Comparison of ENCODE assay signal across 1 cellular context in genomic region chr6:35452186-35453090, GRCh38.
A peak's percentile ranks its signal among the peaks of the same experiment; 100 is the strongest.
TF ChIP-seq lines count a peak whose summit lies in the region.

Gene FANCE, plus strand, starts transcription at chr6:35452338. Its CDS starts 208 bp downstream, at chr6:35452546.

TF ChIP-seq in HEK293, 187 proteins besides CTCF, POLR2A, EP300 and RAD21 (continued from another document):
- TF ChIP-seq PATZ1 (tag by site-specific recombination; IDR thresholded peaks at IDR 0.05) (peak; percentile 66), KLF9 (tag by site-specific recombination; IDR thresholded peaks at IDR 0.05; ENCODE audit: low read depth) (peak; percentile 99), MYNN (tag by site-specific recombination; IDR thresholded peaks at IDR 0.05; ENCODE audit: borderline replicate concordance) (no peak), AEBP2 (tag by site-specific recombination; IDR thresholded peaks at IDR 0.05; ENCODE audit: borderline replicate concordance) (no peak), ZFP37 (tag by site-specific recombination; IDR thresholded peaks at IDR 0.05) (no peak), ZNF302 (tag by site-specific recombination; IDR thresholded peaks at IDR 0.05; ENCODE audit: low read depth) (no peak), ZNF350 (tag by site-specific recombination; IDR thresholded peaks at IDR 0.05) (no peak), SALL2 (tag by site-specific recombination; IDR thresholded peaks at IDR 0.05; ENCODE audit: borderline replicate concordance) (no peak), ZFHX2 (tag by site-specific recombination; conservative IDR thresholded peaks at IDR 0.05) (peak; percentile 89), ZFP69B (tag by site-specific recombination; IDR thresholded peaks at IDR 0.05) (peak; percentile 64), ZNF596 (tag by site-specific recombination; IDR thresholded peaks at IDR 0.05) (0 out of 2 replicates have a peak, but pooled peaks have one; percentile 10), ZNF501 (tag by site-specific recombination; IDR thresholded peaks at IDR 0.05) (peak; percentile 68; the same call in 1 of the 2 replicates), ZNF530 (tag by site-specific recombination; IDR thresholded peaks at IDR 0.05; ENCODE audit: low read depth) (no peak), ZSCAN23 (tag by site-specific recombination; IDR thresholded peaks at IDR 0.05) (no peak), ZNF138 (tag by site-specific recombination; IDR thresholded peaks at IDR 0.05; ENCODE audit: borderline replicate concordance) (no peak), ZNF335 (tag by site-specific recombination; conservative IDR thresholded peaks at IDR 0.05) (peak; percentile 91), ZNF175 (tag by site-specific recombination; IDR thresholded peaks at IDR 0.05) (no peak), ZNF645 (tag by site-specific recombination; IDR thresholded peaks at IDR 0.05) (no peak), ZBTB11 (tag by site-specific recombination; conservative IDR thresholded peaks at IDR 0.05; ENCODE audit: low read depth) (no peak), ZNF366 (tag by site-specific recombination; conservative IDR thresholded peaks at IDR 0.05) (peak; percentile 91), ZNF341 (tag by site-specific recombination; IDR thresholded peaks at IDR 0.05; ENCODE audit: low read depth) (peak; percentile 87), ZNF704 (tag by site-specific recombination; IDR thresholded peaks at IDR 0.05) (no peak), ZNF514 (tag by site-specific recombination; IDR thresholded peaks at IDR 0.05) (no peak), ZNF221 (tag by site-specific recombination; IDR thresholded peaks at IDR 0.05; ENCODE audit: borderline replicate concordance) (no peak), ZNF561 (tag by site-specific recombination; IDR thresholded peaks at IDR 0.05; ENCODE audit: borderline replicate concordance) (peak; percentile 93), ZNF174 (tag by site-specific recombination; IDR thresholded peaks at IDR 0.05) (no peak), ZNF692 (tag by site-specific recombination; IDR thresholded peaks at IDR 0.05) (peak; percentile 61; the same call in 1 of the 2 replicates), ZNF555 (tag by site-specific recombination; conservative IDR thresholded peaks at IDR 0.05) (no peak), ELK4 (IDR thresholded peaks at IDR 0.05; ENCODE audit: borderline replicate concordance, low read depth, low read length) (no peak), ZNF747 (tag by site-specific recombination; IDR thresholded peaks at IDR 0.05) (no peak), ZSCAN16 (tag by site-specific recombination; IDR thresholded peaks at IDR 0.05) (no peak), YY1 (tag by site-specific recombination; IDR thresholded peaks at IDR 0.05) (0 out of 2 replicates have a peak, but pooled peaks have one; percentile 33), ZEB2 (tag by site-specific recombination; IDR thresholded peaks at IDR 0.05) (peak; percentile 69), SP7 (tag by site-specific recombination; IDR thresholded peaks at IDR 0.05) (peak; percentile 81), ZNF211 (tag by site-specific recombination; IDR thresholded peaks at IDR 0.05; ENCODE audit: low read depth) (no peak), ZNF169 (tag by site-specific recombination; IDR thresholded peaks at IDR 0.05) (no peak), ZNF76 (tag by site-specific recombination; IDR thresholded peaks at IDR 0.05; ENCODE audit: borderline replicate concordance, low read depth) (peak; percentile 56; the same call in 1 of the 2 replicates), ZBTB1 (tag by site-specific recombination; IDR thresholded peaks at IDR 0.05) (no peak), SCRT1 (tag by site-specific recombination; IDR thresholded peaks at IDR 0.05; ENCODE audit: borderline replicate concordance) (no peak), ZBTB21 (tag by site-specific recombination; IDR thresholded peaks at IDR 0.05) (no peak), KLF16 (tag by site-specific recombination; IDR thresholded peaks at IDR 0.05) (peak; percentile 87), ZNF121 (tag by site-specific recombination; IDR thresholded peaks at IDR 0.05) (no peak), ZNF48 (tag by site-specific recombination; IDR thresholded peaks at IDR 0.05) (no peak), KLF7 (tag by site-specific recombination; IDR thresholded peaks at IDR 0.05; ENCODE audit: borderline replicate concordance) (peak; percentile 58), ZNF18 (tag by site-specific recombination; IDR thresholded peaks at IDR 0.05) (no peak), ZBTB26 (tag by site-specific recombination; optimal IDR thresholded peaks at IDR 0.05) (peak; percentile 88), ZNF670 (tag by site-specific recombination; IDR thresholded peaks at IDR 0.05; ENCODE audit: low read depth) (no peak), ZIC2 (tag by site-specific recombination; IDR thresholded peaks at IDR 0.05) (peak; percentile 60), ZSCAN4 (tag by site-specific recombination; IDR thresholded peaks at IDR 0.05) (no peak)
